ENCODE assay signal across 1 cellular context in genomic region chr16:53056528-53056881, GRCh38.
TF ChIP-seq lines count a peak whose summit lies in the region.

No MANE protein-coding gene starts in this region.

TF ChIP-seq in HepG2, 621 proteins besides CTCF, POLR2A, EP300 and RAD21 (continues in another document):
- no peak for TF ChIP-seq TRIM24 (CRISPR knock-in tag; IDR thresholded peaks at IDR 0.05)
- peak; percentile 98 for TF ChIP-seq SOX5 (CRISPR knock-in tag; IDR thresholded peaks at IDR 0.05; ENCODE audit: borderline replicate concordance)
- no peak for TF ChIP-seq HNF1A (IDR thresholded peaks at IDR 0.05; ENCODE audit: low read depth)
- 0 out of 2 replicates have a peak, but pooled peaks have one; percentile 26 for TF ChIP-seq HNF1A (CRISPR knock-in tag; IDR thresholded peaks at IDR 0.05; ENCODE audit: borderline replicate concordance)
- peak; percentile 96 for TF ChIP-seq ZNF331 (CRISPR knock-in tag; IDR thresholded peaks at IDR 0.05)
- no peak for TF ChIP-seq ZNF615 (CRISPR knock-in tag; IDR thresholded peaks at IDR 0.05; ENCODE audit: borderline replicate concordance)
- 0 out of 2 replicates have a peak, but pooled peaks have one; percentile 22 for TF ChIP-seq ZFP1 (CRISPR knock-in tag; IDR thresholded peaks at IDR 0.05)
- no peak for TF ChIP-seq CEBPG (CRISPR knock-in tag; IDR thresholded peaks at IDR 0.05)
- TF ChIP-seq KLF11 (CRISPR knock-in tag; IDR thresholded peaks at IDR 0.05): no peak
- 0 out of 2 replicates have a peak, but pooled peaks have one; percentile 70 for TF ChIP-seq ZNF691 (CRISPR knock-in tag; IDR thresholded peaks at IDR 0.05; ENCODE audit: borderline replicate concordance, low read depth)
- TF ChIP-seq MNT (IDR thresholded peaks at IDR 0.05): peak; percentile 68
- TF ChIP-seq ZBTB33 (CRISPR knock-in tag; IDR thresholded peaks at IDR 0.05): peak; percentile 66; the same call in 1 of the 2 replicates
- TF ChIP-seq MYC (CRISPR knock-in tag; IDR thresholded peaks at IDR 0.05; ENCODE audit: borderline replicate concordance): peak; percentile 67; the same call in 1 of the 2 replicates
- TF ChIP-seq FOSL1 (CRISPR knock-in tag; IDR thresholded peaks at IDR 0.05; ENCODE audit: borderline replicate concordance): no peak
- no peak for TF ChIP-seq ZNF230 (CRISPR knock-in tag; IDR thresholded peaks at IDR 0.05)
- TF ChIP-seq GRHL1 (CRISPR knock-in tag; conservative IDR thresholded peaks at IDR 0.05): no peak
- TF ChIP-seq ZNF263 (CRISPR knock-in tag; IDR thresholded peaks at IDR 0.05): peak; percentile 43; the same call in 1 of the 2 replicates
- TF ChIP-seq KLF16 (CRISPR knock-in tag; IDR thresholded peaks at IDR 0.05): no peak
- no peak for TF ChIP-seq SMARCC2 (IDR thresholded peaks at IDR 0.05)
- 0 out of 2 replicates have a peak, but pooled peaks have one; percentile 25 for TF ChIP-seq HHEX (CRISPR knock-in tag; IDR thresholded peaks at IDR 0.05)
- peak; percentile 60; the same call in 1 of the 2 replicates for TF ChIP-seq DPF2 (CRISPR knock-in tag; IDR thresholded peaks at IDR 0.05; ENCODE audit: borderline replicate concordance, low read depth)
- TF ChIP-seq ZNF878 (CRISPR knock-in tag; IDR thresholded peaks at IDR 0.05): peak; percentile 63; the same call in 1 of the 2 replicates
- TF ChIP-seq ELF3 (CRISPR knock-in tag; IDR thresholded peaks at IDR 0.05): 0 out of 2 replicates have a peak, but pooled peaks have one; percentile 40
- TF ChIP-seq ZNF317 (CRISPR knock-in tag; IDR thresholded peaks at IDR 0.05): peak; percentile 50; the same call in 1 of the 2 replicates
- TF ChIP-seq FOXP4 (CRISPR knock-in tag; IDR thresholded peaks at IDR 0.05): peak; percentile 86
- peak; percentile 26 for TF ChIP-seq ZNF883 (CRISPR knock-in tag; IDR thresholded peaks at IDR 0.05; ENCODE audit: not compliant biosample characterization)
- no peak for TF ChIP-seq ZBTB34 (CRISPR knock-in tag; IDR thresholded peaks at IDR 0.05)
- peak; percentile 79; the same call in 1 of the 2 replicates for TF ChIP-seq FOXK1 (CRISPR knock-in tag; IDR thresholded peaks at IDR 0.05; ENCODE audit: borderline replicate concordance, low read depth)
- TF ChIP-seq ZKSCAN1 (IDR thresholded peaks at IDR 0.05; ENCODE audit: low read length): peak; percentile 87
- TF ChIP-seq FOXP1 (IDR thresholded peaks at IDR 0.05): no peak
- peak; percentile 84 for TF ChIP-seq FOXP1 (CRISPR knock-in tag; IDR thresholded peaks at IDR 0.05)
- TF ChIP-seq ZNF142 (CRISPR knock-in tag; IDR thresholded peaks at IDR 0.05): no peak
- TF ChIP-seq ZFP91 (CRISPR knock-in tag; IDR thresholded peaks at IDR 0.05; ENCODE audit: borderline replicate concordance): no peak
- TF ChIP-seq FOXA3 (CRISPR knock-in tag; IDR thresholded peaks at IDR 0.05): peak; percentile 91
